Comparison of ENCODE assay signal across 1 cellular context in genomic region chr13:48093588-48093987, GRCh38.
TF ChIP-seq lines count a peak whose summit lies in the region.

No MANE protein-coding gene starts in this region.

TF ChIP-seq in endothelial cell of umbilical vein, 7 proteins besides CTCF, POLR2A, EP300 and RAD21 (continued from another document):
- TF ChIP-seq JUN (IDR thresholded peaks at IDR 0.05; ENCODE audit: borderline replicate concordance, insufficient read depth, insufficient read length, low read depth): no peak
